ENCODE assay signal across 1 cellular context in the genomic region with DNA sequence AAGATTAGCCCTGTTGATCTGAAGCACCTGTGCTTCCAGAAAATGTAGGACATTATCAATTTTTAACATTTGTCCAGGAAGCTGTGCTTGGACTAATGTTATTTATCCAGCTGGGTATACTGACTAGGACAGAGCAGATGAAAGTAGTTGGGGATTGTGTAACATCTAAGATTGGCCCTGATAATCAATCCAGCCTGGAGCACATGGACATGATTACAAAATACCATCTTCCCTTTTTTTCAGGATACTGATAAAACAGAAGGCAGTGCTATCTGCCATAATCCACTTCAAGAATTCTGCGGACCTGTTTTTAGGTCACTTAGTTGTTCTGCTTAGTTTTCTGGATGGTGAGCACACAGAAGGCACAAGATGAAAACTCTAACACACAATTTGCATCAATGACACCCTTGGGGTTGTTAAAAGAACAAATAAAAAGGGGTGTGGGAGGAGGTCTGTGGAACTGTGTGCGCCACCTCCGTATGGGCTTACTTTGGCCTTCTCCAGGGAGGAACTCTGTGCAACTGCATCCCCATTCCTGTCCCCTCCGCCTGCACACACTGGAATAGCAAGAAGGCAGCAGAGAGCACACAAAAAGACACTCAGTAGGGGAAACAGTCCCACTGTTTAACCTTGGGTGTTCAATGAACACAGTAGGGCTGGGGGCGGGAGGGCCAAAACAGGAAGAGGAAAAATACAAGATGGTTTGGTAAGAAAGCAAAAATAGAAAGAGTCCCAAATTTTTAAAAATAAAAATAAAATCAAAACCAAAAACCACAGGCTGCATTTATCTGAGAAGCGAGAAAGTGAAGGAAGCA.
TF ChIP-seq lines count a peak whose summit lies in the region.

No MANE protein-coding gene starts in this region.

TF ChIP-seq in HepG2, 621 proteins besides CTCF, POLR2A, EP300 and RAD21 (continued from another document and continues in another):
- TF ChIP-seq, protein P1, sequence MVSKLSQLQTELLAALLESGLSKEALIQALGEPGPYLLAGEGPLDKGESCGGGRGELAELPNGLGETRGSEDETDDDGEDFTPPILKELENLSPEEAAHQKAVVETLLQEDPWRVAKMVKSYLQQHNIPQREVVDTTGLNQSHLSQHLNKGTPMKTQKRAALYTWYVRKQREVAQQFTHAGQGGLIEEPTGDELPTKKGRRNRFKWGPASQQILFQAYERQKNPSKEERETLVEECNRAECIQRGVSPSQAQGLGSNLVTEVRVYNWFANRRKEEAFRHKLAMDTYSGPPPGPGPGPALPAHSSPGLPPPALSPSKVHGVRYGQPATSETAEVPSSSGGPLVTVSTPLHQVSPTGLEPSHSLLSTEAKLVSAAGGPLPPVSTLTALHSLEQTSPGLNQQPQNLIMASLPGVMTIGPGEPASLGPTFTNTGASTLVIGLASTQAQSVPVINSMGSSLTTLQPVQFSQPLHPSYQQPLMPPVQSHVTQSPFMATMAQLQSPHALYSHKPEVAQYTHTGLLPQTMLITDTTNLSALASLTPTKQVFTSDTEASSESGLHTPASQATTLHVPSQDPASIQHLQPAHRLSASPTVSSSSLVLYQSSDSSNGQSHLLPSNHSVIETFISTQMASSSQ (IDR thresholded peaks at IDR 0.05; ENCODE audit: low read depth), result peak; percentile 89
- TF ChIP-seq, protein P1 (CRISPR knock-in tag; IDR thresholded peaks at IDR 0.05; ENCODE audit: borderline replicate concordance), result peak; percentile 94; the same call in 1 of the 2 replicates
- TF ChIP-seq, protein P2, sequence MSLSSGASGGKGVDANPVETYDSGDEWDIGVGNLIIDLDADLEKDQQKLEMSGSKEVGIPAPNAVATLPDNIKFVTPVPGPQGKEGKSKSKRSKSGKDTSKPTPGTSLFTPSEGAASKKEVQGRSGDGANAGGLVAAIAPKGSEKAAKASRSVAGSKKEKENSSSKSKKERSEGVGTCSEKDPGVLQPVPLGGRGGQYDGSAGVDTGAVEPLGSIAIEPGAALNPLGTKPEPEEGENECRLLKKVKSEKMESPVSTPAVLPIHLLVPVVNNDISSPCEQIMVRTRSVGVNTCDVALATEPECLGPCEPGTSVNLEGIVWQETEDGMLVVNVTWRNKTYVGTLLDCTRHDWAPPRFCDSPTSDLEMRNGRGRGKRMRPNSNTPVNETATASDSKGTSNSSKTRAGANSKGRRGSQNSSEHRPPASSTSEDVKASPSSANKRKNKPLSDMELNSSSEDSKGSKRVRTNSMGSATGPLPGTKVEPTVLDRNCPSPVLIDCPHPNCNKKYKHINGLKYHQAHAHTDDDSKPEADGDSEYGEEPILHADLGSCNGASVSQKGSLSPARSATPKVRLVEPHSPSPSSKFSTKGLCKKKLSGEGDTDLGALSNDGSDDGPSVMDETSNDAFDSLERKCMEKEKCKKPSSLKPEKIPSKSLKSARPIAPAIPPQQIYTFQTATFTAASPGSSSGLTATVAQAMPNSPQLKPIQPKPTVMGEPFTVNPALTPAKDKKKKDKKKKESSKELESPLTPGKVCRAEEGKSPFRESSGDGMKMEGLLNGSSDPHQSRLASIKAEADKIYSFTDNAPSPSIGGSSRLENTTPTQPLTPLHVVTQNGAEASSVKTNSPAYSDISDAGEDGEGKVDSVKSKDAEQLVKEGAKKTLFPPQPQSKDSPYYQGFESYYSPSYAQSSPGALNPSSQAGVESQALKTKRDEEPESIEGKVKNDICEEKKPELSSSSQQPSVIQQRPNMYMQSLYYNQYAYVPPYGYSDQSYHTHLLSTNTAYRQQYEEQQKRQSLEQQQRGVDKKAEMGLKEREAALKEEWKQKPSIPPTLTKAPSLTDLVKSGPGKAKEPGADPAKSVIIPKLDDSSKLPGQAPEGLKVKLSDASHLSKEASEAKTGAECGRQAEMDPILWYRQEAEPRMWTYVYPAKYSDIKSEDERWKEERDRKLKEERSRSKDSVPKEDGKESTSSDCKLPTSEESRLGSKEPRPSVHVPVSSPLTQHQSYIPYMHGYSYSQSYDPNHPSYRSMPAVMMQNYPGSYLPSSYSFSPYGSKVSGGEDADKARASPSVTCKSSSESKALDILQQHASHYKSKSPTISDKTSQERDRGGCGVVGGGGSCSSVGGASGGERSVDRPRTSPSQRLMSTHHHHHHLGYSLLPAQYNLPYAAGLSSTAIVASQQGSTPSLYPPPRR (CRISPR knock-in tag; IDR thresholded peaks at IDR 0.05; ENCODE audit: borderline replicate concordance), result peak; percentile 95
- TF ChIP-seq IKZF4 (CRISPR knock-in tag; IDR thresholded peaks at IDR 0.05; ENCODE audit: borderline replicate concordance, low read depth, not compliant biosample characterization), result no peak
- no peak for TF ChIP-seq RBM22 (optimal IDR thresholded peaks at IDR 0.05; ENCODE audit: low read length)
- no peak for TF ChIP-seq MTERF4 (CRISPR knock-in tag; IDR thresholded peaks at IDR 0.05)
- TF ChIP-seq CENPT (CRISPR knock-in tag; IDR thresholded peaks at IDR 0.05; ENCODE audit: low read depth), result no peak
- peak; percentile 88; the same call in 1 of the 2 replicates for TF ChIP-seq ZNF749 (CRISPR knock-in tag; IDR thresholded peaks at IDR 0.05; ENCODE audit: borderline replicate concordance)
- TF ChIP-seq POGZ (CRISPR knock-in tag; IDR thresholded peaks at IDR 0.05), result peak; percentile 72
- no peak for TF ChIP-seq ZNF432 (CRISPR knock-in tag; IDR thresholded peaks at IDR 0.05; ENCODE audit: borderline replicate concordance)
- TF ChIP-seq ATF7-NPFF (CRISPR knock-in tag; IDR thresholded peaks at IDR 0.05; ENCODE audit: low read depth), result no peak
- TF ChIP-seq FOXA1 (IDR thresholded peaks at IDR 0.05), result peak; percentile 54; the same call in 1 of the 2 replicates
- peak; percentile 95 for TF ChIP-seq FOXA1 (CRISPR knock-in tag; IDR thresholded peaks at IDR 0.05)
- no peak for TF ChIP-seq ZNF232 (CRISPR knock-in tag; IDR thresholded peaks at IDR 0.05; ENCODE audit: borderline replicate concordance)
- no peak for TF ChIP-seq ZHX2 (IDR thresholded peaks at IDR 0.05; ENCODE audit: low read depth)
- TF ChIP-seq ZHX2 (CRISPR knock-in tag; IDR thresholded peaks at IDR 0.05; ENCODE audit: borderline replicate concordance), result no peak
- TF ChIP-seq ZNF614 (CRISPR knock-in tag; IDR thresholded peaks at IDR 0.05; ENCODE audit: borderline replicate concordance), result peak; percentile 79
- TF ChIP-seq POLR2AphosphoS2 (IDR thresholded peaks at IDR 0.05; ENCODE audit: low read depth, low read length), result no peak
- TF ChIP-seq SMAD1 (CRISPR knock-in tag; IDR thresholded peaks at IDR 0.05; ENCODE audit: borderline replicate concordance, low read depth), result no peak
- no peak for TF ChIP-seq ZNF713 (CRISPR knock-in tag; IDR thresholded peaks at IDR 0.05)
- no peak for TF ChIP-seq NFIB (CRISPR knock-in tag; IDR thresholded peaks at IDR 0.05; ENCODE audit: borderline replicate concordance)
- TF ChIP-seq, protein P3, sequence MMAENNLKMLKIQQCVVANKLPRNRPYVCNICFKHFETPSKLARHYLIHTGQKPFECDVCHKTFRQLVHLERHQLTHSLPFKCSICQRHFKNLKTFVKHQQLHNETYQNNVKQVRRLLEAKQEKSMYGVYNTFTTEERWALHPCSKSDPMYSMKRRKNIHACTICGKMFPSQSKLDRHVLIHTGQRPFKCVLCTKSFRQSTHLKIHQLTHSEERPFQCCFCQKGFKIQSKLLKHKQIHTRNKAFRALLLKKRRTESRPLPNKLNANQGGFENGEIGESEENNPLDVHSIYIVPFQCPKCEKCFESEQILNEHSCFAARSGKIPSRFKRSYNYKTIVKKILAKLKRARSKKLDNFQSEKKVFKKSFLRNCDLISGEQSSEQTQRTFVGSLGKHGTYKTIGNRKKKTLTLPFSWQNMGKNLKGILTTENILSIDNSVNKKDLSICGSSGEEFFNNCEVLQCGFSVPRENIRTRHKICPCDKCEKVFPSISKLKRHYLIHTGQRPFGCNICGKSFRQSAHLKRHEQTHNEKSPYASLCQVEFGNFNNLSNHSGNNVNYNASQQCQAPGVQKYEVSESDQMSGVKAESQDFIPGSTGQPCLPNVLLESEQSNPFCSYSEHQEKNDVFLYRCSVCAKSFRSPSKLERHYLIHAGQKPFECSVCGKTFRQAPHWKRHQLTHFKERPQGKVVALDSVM (CRISPR knock-in tag; IDR thresholded peaks at IDR 0.05), result no peak
- peak; percentile 79 for TF ChIP-seq RARA (CRISPR knock-in tag; IDR thresholded peaks at IDR 0.05)
- peak; percentile 85 for TF ChIP-seq HDAC1 (CRISPR knock-in tag; IDR thresholded peaks at IDR 0.05)
- no peak for TF ChIP-seq NFE2 (CRISPR knock-in tag; IDR thresholded peaks at IDR 0.05)
- TF ChIP-seq ZNF567 (CRISPR knock-in tag; IDR thresholded peaks at IDR 0.05; ENCODE audit: borderline replicate concordance), result no peak
- TF ChIP-seq RAD51 (IDR thresholded peaks at IDR 0.05; ENCODE audit: borderline replicate concordance), result no peak
- TF ChIP-seq SPEN (CRISPR knock-in tag; IDR thresholded peaks at IDR 0.05; ENCODE audit: low read depth), result no peak
- 0 out of 2 replicates have a peak, but pooled peaks have one; percentile 58 for TF ChIP-seq KLF11 (CRISPR knock-in tag; IDR thresholded peaks at IDR 0.05)
- peak; percentile 74 for TF ChIP-seq SOX13 (IDR thresholded peaks at IDR 0.05)
- TF ChIP-seq SOX13 (CRISPR knock-in tag; conservative IDR thresholded peaks at IDR 0.05 in 1 of 2, IDR thresholded peaks at IDR 0.05 in 1 of 2), result peak in 1 of 2 experiments; percentile 95; a peak in 2 of 4 replicates
- peak; percentile 62; the same call in 1 of the 2 replicates for TF ChIP-seq ZNF543 (CRISPR knock-in tag; IDR thresholded peaks at IDR 0.05)
- TF ChIP-seq MTA1 (CRISPR knock-in tag; IDR thresholded peaks at IDR 0.05; ENCODE audit: borderline replicate concordance), result no peak
- no peak for TF ChIP-seq TBP (CRISPR knock-in tag; IDR thresholded peaks at IDR 0.05)
- TF ChIP-seq ZNF343 (CRISPR knock-in tag; IDR thresholded peaks at IDR 0.05), result no peak
- TF ChIP-seq, protein P4, sequence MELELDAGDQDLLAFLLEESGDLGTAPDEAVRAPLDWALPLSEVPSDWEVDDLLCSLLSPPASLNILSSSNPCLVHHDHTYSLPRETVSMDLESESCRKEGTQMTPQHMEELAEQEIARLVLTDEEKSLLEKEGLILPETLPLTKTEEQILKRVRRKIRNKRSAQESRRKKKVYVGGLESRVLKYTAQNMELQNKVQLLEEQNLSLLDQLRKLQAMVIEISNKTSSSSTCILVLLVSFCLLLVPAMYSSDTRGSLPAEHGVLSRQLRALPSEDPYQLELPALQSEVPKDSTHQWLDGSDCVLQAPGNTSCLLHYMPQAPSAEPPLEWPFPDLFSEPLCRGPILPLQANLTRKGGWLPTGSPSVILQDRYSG (CRISPR knock-in tag; IDR thresholded peaks at IDR 0.05), result no peak
- TF ChIP-seq SRF (IDR thresholded peaks at IDR 0.05; ENCODE audit: low read depth, low read length), result no peak
- TF ChIP-seq HNF4A (CRISPR knock-in tag; IDR thresholded peaks at IDR 0.05), result peak; percentile 83
- no peak for TF ChIP-seq EZH2 (conservative IDR thresholded peaks at IDR 0.05; ENCODE audit: low read depth, low read length)
- no peak for TF ChIP-seq ZMAT5 (CRISPR knock-in tag; IDR thresholded peaks at IDR 0.05; ENCODE audit: borderline replicate concordance, low read depth)
- TF ChIP-seq ZBTB42 (CRISPR knock-in tag; IDR thresholded peaks at IDR 0.05), result no peak
